9 cellular contexts compared by ENCODE assay signal in the genomic region with DNA sequence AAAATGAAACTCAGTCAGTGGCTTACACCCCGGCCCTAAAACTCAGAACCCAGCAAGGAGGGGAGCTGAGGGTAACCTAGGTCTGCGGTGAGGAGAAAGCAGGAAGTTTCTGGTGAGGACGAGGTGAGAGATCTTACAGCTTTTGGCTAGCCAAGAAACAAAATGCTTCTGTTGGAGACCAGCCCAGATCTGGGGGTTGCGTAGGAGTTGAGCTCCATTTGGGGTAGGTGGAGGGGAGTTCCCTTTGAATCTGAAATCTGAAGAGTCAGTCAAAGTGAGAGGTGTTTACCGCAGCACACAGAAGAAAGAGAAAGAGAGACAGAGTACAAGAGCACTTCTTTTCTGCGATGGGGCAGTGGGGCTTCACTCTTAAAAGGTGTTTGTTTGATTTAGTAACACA. TPM values are rescaled to one million over a fixed set of nuclear protein-coding genes. Genes with fewer than 3 reads are reported as not detected.
DNase-seq lines count a peak whose midpoint lies in the region; ATAC-seq and TF ChIP-seq lines count a peak whose summit lies in the region.
"Had no signal": no experiment of that assay in that cellular context is flagged by ENCODE, and none has a peak within 500 bp of the region (broad histone marks: within the 10 kb centered on the region; RNA-seq: fewer than 3 reads in every experiment).

No MANE protein-coding gene starts in this region.

- no peaks in the 10 kb centered on the region for H3K9me3 ChIP-seq in tibial nerve

- TF ChIP-seq CTCF in GM10266 (IDR thresholded peaks at IDR 0.05; ENCODE audit: control insufficient read depth, insufficient read depth, low read depth, missing control alignments) (no peak), tibial nerve (IDR thresholded peaks at IDR 0.05) (no peak)

- no peaks in the 10 kb centered on the region for H3K36me3 ChIP-seq in tibial nerve

- DNase-seq in GM10266 (ENCODE audit: extremely low spot score) (peak; percentile 80), RPMI8226 (peak; percentile 84), tibial nerve (ENCODE audit: low spot score in 2 of 2) (no peak), cerebellum (ENCODE audit: low spot score) (no peak), NCI-H2171 (lab: John Stamatoyannopoulos, UW) (no peak)
- DNase-seq in activated naive CD8-positive, alpha-beta T cell treated with anti-CD3 and anti-CD28 coated beads, Interleukin-2, amount 50 U/mL, for 16 hours (ENCODE audit: low read depth, low spot score), result peak; percentile 59
- DNase-seq in stimulated activated CD4-positive, alpha-beta T cell treated with anti-CD3 and anti-CD28 coated beads, Interleukin-4, amount 100 ng/mL, for 48 hours (ENCODE audit: low read depth in 2 of 2), result peak; percentile 69 to 84

- H3K4me1 ChIP-seq in tibial nerve, result peaks cover 0 to 20% (median 6%) of the 10 kb centered on the region in 4 donors

- H3K27ac ChIP-seq in tibial nerve, result no peak overlapping the region

- peak; percentile 94 for ATAC-seq in HG02642 (IDR thresholded peaks at IDR 0.05; ENCODE audit: poor library complexity, unreplicated experiment)

- no peak for TF ChIP-seq EP300 in tibial nerve (IDR thresholded peaks at IDR 0.05)

- H3K27me3 ChIP-seq in tibial nerve, result peaks cover 0 to 37% of the 10 kb centered on the region in 2 donors

- WGBS in tibial nerve, 2 donors, result 62 to 64% methylated on average over 6 of the region's 6 CpGs

- no peak for TF ChIP-seq POLR2A in tibial nerve (IDR thresholded peaks at IDR 0.05)

- H3K4me3 ChIP-seq in tibial nerve, result no peak overlapping the region

RNA-seq across cellular contexts. Expression of gene EHF, which starts 29.6 kb away (rescaled TPM):
- under 1 TPM in 1 of 4 donors, not detected in 3; 0.22 TPM for total RNA-seq in tibial nerve
- total RNA-seq in cerebellum, result 0.45 TPM
- total RNA-seq: endothelial cell of umbilical vein had no signal

Comparison
In these comparisons a context has a peak if more than half of its experiments do, and no peak if none do; other contexts are left out.
1. DNase-seq: peak in GM10266 (single experiment), RPMI8226 (single experiment), activated naive CD8-positive, alpha-beta T cell treated with anti-CD3 and anti-CD28 coated beads, Interleukin-2, amount 50 U/mL, for 16 hours (single experiment) and stimulated activated CD4-positive, alpha-beta T cell treated with anti-CD3 and anti-CD28 coated beads, Interleukin-4, amount 100 ng/mL, for 48 hours (2 of 2); none in tibial nerve (0 of 2), cerebellum (single experiment) and NCI-H2171 (single experiment).